1 cellular context compared by ENCODE assay signal in the genomic region with DNA sequence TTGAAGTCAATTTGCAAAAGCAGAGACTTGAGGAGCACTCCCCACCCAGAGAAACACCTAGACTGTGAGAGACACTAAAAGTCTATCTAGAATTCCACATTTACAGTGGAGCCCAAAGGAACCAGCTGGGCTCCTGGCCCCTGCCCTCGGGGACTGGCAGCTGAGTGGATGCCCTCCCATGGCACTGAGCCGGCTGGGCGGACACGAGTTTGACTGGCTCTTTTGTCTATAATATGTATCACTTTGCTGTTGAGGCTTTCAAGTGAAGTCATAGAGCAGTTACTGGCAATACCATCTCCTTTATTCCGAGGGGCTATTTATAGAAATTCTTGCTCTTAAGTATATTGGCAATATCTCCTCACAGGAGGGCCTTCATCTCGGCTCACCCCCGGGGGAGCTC.
TF ChIP-seq lines count a peak whose summit lies in the region.

No MANE protein-coding gene starts in this region.

TF ChIP-seq in HepG2, 621 proteins besides CTCF, POLR2A, EP300 and RAD21 (continued from another document):
- TF ChIP-seq, protein P1, sequence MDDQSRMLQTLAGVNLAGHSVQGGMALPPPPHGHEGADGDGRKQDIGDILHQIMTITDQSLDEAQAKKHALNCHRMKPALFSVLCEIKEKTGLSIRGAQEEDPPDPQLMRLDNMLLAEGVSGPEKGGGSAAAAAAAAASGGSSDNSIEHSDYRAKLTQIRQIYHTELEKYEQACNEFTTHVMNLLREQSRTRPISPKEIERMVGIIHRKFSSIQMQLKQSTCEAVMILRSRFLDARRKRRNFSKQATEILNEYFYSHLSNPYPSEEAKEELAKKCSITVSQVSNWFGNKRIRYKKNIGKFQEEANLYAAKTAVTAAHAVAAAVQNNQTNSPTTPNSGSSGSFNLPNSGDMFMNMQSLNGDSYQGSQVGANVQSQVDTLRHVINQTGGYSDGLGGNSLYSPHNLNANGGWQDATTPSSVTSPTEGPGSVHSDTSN (CRISPR knock-in tag; IDR thresholded peaks at IDR 0.05; ENCODE audit: borderline replicate concordance): no peak
- TF ChIP-seq, protein P2, sequence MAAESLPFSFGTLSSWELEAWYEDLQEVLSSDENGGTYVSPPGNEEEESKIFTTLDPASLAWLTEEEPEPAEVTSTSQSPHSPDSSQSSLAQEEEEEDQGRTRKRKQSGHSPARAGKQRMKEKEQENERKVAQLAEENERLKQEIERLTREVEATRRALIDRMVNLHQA (CRISPR knock-in tag; IDR thresholded peaks at IDR 0.05): no peak
- TF ChIP-seq, protein P3, sequence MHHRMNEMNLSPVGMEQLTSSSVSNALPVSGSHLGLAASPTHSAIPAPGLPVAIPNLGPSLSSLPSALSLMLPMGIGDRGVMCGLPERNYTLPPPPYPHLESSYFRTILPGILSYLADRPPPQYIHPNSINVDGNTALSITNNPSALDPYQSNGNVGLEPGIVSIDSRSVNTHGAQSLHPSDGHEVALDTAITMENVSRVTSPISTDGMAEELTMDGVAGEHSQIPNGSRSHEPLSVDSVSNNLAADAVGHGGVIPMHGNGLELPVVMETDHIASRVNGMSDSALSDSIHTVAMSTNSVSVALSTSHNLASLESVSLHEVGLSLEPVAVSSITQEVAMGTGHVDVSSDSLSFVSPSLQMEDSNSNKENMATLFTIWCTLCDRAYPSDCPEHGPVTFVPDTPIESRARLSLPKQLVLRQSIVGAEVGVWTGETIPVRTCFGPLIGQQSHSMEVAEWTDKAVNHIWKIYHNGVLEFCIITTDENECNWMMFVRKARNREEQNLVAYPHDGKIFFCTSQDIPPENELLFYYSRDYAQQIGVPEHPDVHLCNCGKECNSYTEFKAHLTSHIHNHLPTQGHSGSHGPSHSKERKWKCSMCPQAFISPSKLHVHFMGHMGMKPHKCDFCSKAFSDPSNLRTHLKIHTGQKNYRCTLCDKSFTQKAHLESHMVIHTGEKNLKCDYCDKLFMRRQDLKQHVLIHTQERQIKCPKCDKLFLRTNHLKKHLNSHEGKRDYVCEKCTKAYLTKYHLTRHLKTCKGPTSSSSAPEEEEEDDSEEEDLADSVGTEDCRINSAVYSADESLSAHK (CRISPR knock-in tag; IDR thresholded peaks at IDR 0.05; ENCODE audit: borderline replicate concordance): no peak
- TF ChIP-seq, protein P4, sequence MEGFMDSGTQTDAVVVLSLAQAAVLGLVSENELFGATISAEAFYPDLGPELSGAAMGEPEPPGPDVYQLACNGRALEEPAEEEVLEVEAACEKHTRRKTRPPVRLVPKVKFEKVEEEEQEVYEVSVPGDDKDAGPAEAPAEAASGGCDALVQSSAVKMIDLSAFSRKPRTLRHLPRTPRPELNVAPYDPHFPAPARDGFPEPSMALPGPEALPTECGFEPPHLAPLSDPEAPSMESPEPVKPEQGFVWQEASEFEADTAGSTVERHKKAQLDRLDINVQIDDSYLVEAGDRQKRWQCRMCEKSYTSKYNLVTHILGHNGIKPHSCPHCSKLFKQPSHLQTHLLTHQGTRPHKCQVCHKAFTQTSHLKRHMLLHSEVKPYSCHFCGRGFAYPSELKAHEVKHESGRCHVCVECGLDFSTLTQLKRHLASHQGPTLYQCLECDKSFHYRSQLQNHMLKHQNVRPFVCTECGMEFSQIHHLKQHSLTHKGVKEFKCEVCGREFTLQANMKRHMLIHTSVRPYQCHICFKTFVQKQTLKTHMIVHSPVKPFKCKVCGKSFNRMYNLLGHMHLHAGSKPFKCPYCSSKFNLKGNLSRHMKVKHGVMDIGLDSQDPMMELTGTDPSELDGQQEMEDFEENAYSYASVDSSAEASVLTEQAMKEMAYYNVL (CRISPR knock-in tag; IDR thresholded peaks at IDR 0.05; ENCODE audit: borderline replicate concordance): no peak
- TF ChIP-seq ZNF629 (CRISPR knock-in tag; conservative IDR thresholded peaks at IDR 0.05) (no peak), ZNF180 (CRISPR knock-in tag; IDR thresholded peaks at IDR 0.05; ENCODE audit: borderline replicate concordance, low read depth) (no peak)
- TF ChIP-seq, protein P5, sequence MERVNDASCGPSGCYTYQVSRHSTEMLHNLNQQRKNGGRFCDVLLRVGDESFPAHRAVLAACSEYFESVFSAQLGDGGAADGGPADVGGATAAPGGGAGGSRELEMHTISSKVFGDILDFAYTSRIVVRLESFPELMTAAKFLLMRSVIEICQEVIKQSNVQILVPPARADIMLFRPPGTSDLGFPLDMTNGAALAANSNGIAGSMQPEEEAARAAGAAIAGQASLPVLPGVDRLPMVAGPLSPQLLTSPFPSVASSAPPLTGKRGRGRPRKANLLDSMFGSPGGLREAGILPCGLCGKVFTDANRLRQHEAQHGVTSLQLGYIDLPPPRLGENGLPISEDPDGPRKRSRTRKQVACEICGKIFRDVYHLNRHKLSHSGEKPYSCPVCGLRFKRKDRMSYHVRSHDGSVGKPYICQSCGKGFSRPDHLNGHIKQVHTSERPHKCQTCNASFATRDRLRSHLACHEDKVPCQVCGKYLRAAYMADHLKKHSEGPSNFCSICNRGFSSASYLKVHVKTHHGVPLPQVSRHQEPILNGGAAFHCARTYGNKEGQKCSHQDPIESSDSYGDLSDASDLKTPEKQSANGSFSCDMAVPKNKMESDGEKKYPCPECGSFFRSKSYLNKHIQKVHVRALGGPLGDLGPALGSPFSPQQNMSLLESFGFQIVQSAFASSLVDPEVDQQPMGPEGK (CRISPR knock-in tag; IDR thresholded peaks at IDR 0.05): no peak
